1 cellular context compared by ENCODE assay signal in the genomic region with DNA sequence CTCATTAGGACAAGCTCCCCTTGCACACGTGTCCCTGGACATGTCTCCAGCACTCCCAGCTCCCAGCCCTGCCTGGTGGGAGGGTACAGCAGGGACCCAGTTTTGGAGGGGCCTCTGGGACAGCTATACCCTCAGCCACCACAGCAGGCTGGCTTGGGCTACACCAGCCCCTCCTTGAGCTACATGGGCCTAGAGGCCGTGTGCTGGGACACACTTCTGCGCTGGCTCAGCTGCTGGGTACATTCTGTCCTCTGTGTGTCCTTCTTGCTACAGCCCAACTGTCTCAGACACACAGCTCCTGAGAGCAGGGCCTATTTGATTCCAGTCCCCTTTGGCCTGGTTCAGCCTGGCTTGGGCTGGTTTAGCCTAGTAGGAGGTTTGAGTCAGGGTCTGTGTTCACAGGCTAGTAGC.
TF ChIP-seq lines count a peak whose summit lies in the region.

No MANE protein-coding gene starts in this region.

TF ChIP-seq in IMR-90, 13 proteins besides CTCF, POLR2A, EP300 and RAD21 (continued from another document):
- TF ChIP-seq MAZ (IDR thresholded peaks at IDR 0.05; ENCODE audit: borderline replicate concordance, low read depth, low read length) (no peak), NFE2L2 (IDR thresholded peaks at IDR 0.05; ENCODE audit: low read depth, low read length) (no peak), CHD1 (IDR thresholded peaks at IDR 0.05; ENCODE audit: low read depth, low read length) (no peak), RCOR1 (IDR thresholded peaks at IDR 0.05; ENCODE audit: insufficient replicate concordance, low read length) (no peak), MXI1 (IDR thresholded peaks at IDR 0.05; ENCODE audit: borderline replicate concordance, low read depth, low read length) (no peak), CEBPB (IDR thresholded peaks at IDR 0.05; ENCODE audit: low read depth, low read length) (no peak)
- TF ChIP-seq, protein P1, sequence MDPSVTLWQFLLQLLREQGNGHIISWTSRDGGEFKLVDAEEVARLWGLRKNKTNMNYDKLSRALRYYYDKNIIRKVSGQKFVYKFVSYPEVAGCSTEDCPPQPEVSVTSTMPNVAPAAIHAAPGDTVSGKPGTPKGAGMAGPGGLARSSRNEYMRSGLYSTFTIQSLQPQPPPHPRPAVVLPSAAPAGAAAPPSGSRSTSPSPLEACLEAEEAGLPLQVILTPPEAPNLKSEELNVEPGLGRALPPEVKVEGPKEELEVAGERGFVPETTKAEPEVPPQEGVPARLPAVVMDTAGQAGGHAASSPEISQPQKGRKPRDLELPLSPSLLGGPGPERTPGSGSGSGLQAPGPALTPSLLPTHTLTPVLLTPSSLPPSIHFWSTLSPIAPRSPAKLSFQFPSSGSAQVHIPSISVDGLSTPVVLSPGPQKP (IDR thresholded peaks at IDR 0.05; ENCODE audit: borderline replicate concordance, low read depth, low read length), result no peak
- TF ChIP-seq, protein P2, sequence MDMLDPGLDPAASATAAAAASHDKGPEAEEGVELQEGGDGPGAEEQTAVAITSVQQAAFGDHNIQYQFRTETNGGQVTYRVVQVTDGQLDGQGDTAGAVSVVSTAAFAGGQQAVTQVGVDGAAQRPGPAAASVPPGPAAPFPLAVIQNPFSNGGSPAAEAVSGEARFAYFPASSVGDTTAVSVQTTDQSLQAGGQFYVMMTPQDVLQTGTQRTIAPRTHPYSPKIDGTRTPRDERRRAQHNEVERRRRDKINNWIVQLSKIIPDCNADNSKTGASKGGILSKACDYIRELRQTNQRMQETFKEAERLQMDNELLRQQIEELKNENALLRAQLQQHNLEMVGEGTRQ (IDR thresholded peaks at IDR 0.05; ENCODE audit: low read depth, low read length), result no peak
TF ChIP-seq in IMR-90: peak in this region for 0.
